In the genomic region with DNA sequence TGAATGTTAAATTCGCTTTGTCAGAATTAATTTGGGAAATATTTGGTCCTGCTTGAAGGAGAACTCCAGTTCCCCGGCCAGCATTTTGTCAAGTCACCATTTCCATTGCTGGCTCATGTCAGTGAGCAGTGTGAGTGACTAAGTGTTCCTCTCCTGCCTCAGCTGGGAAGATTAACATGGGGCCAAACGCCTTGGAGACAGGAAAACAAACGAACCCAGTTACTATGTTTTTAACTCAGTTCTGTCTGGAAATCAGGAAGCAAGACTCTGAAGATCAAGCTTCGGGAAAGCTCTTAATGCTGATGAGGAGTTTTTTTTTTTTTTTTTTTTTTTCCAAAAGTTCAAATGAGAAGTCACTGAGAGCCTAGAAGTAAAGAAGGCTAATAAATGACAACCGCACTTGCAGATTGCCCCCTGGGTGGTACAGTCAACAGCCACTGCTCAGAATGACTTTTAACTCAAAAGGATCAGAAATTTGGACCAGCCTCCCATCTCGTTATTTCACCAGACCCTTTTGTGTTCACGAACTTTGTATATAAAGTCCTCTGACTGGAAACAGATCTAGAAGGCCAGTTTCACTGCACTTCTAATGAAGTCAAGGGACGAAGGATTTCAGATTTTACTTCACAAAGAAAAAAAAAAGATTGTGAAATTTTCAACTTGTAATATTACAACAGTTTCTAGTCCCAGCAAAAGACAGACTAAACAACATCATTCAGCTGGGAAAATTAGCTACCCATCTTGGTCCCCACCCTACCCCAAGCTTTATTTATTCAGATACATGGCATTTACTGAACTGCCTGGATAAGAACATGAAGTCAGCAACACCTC, we compare ENCODE assay signal across 2 cellular contexts.
TF ChIP-seq lines count a peak whose summit lies in the region.

No MANE protein-coding gene starts in this region.

TF ChIP-seq in HEK293, 187 proteins besides CTCF, POLR2A, EP300 and RAD21 (continued from another document):
- TF ChIP-seq TRIM28 (IDR thresholded peaks at IDR 0.05; ENCODE audit: borderline replicate concordance, low read length) (peak; percentile 69), GLIS1 (tag by site-specific recombination; IDR thresholded peaks at IDR 0.05) (peak; percentile 84), KLF8 (tag by site-specific recombination; IDR thresholded peaks at IDR 0.05) (no peak), SP7 (tag by site-specific recombination; IDR thresholded peaks at IDR 0.05) (no peak), ZNF341 (tag by site-specific recombination; IDR thresholded peaks at IDR 0.05; ENCODE audit: low read depth) (0 out of 2 replicates have a peak, but pooled peaks have one; percentile 30), ZNF132 (tag by site-specific recombination; IDR thresholded peaks at IDR 0.05; ENCODE audit: borderline replicate concordance) (no peak), ZSCAN16 (tag by site-specific recombination; IDR thresholded peaks at IDR 0.05) (no peak), ZNF362 (tag by site-specific recombination; IDR thresholded peaks at IDR 0.05) (peak; percentile 75; the same call in 1 of the 2 replicates)

TF ChIP-seq in K562, 482 proteins besides CTCF, POLR2A, EP300 and RAD21 (continued from another document and continues in another):
- TF ChIP-seq PKNOX1 (IDR thresholded peaks at IDR 0.05) (peak; percentile 52), RNF2 (IDR thresholded peaks at IDR 0.05) (no peak), MTA3 (IDR thresholded peaks at IDR 0.05; ENCODE audit: borderline replicate concordance) (peak; percentile 56; the same call in 1 of the 2 replicates), RFX1 (IDR thresholded peaks at IDR 0.05) (peak; percentile 79), ZSCAN32 (CRISPR knock-in tag; IDR thresholded peaks at IDR 0.05) (no peak), ZNF140 (CRISPR knock-in tag; IDR thresholded peaks at IDR 0.05) (no peak), ZNF318 (IDR thresholded peaks at IDR 0.05; ENCODE audit: borderline replicate concordance in 1 of 2, low read depth in 1 of 2) (peak in 1 of 2 experiments; percentile 91; a peak in 2 of 4 replicates), NFRKB (IDR thresholded peaks at IDR 0.05; ENCODE audit: low read depth) (0 out of 2 replicates have a peak, but pooled peaks have one; percentile 66), ZNF592 (IDR thresholded peaks at IDR 0.05) (peak; percentile 60), ARID1B (IDR thresholded peaks at IDR 0.05) (peak; percentile 73), PHF8 (IDR thresholded peaks at IDR 0.05; ENCODE audit: borderline replicate concordance, low read length) (no peak), ZC3H4 (CRISPR knock-in tag; IDR thresholded peaks at IDR 0.05; ENCODE audit: borderline replicate concordance) (no peak), STAG1 (CRISPR knock-in tag; IDR thresholded peaks at IDR 0.05; ENCODE audit: borderline replicate concordance) (no peak), ARNT (IDR thresholded peaks at IDR 0.05) (peak in 1 of 2 experiments; percentile 63; a peak in 1 of 4 replicates), GATAD2B (IDR thresholded peaks at IDR 0.05; ENCODE audit: borderline replicate concordance) (no peak), POU5F1 (IDR thresholded peaks at IDR 0.05; ENCODE audit: borderline replicate concordance, low read depth, low read length, partially characterized antibody) (no peak), CEBPB (tag; IDR thresholded peaks at IDR 0.05) (peak; percentile 35; the same call in 1 of the 2 replicates), JUND (IDR thresholded peaks at IDR 0.05; ENCODE audit: borderline replicate concordance, low read depth, low read length) (peak; percentile 76; the same call in 1 of the 2 replicates), JUND (tag; IDR thresholded peaks at IDR 0.05; ENCODE audit: borderline replicate concordance, low read depth, low read length) (peak; percentile 80; the same call in 2 of the 3 replicates), C11orf30 (IDR thresholded peaks at IDR 0.05; ENCODE audit: low read depth) (peak; percentile 98), CBX5 (IDR thresholded peaks at IDR 0.05; ENCODE audit: borderline replicate concordance, low read depth) (peak; percentile 95), L3MBTL2 (IDR thresholded peaks at IDR 0.05) (peak; percentile 53; the same call in 1 of the 2 replicates), DPF2 (IDR thresholded peaks at IDR 0.05) (peak; percentile 86), ZNF830 (CRISPR knock-in tag; IDR thresholded peaks at IDR 0.05) (no peak), SMARCA4 (IDR thresholded peaks at IDR 0.05) (peak; percentile 81), TRIM24 (IDR thresholded peaks at IDR 0.05) (peak; percentile 83 to 88), ZNF384 (IDR thresholded peaks at IDR 0.05; ENCODE audit: low read depth, low read length) (peak; percentile 83)
- TF ChIP-seq, protein P1, sequence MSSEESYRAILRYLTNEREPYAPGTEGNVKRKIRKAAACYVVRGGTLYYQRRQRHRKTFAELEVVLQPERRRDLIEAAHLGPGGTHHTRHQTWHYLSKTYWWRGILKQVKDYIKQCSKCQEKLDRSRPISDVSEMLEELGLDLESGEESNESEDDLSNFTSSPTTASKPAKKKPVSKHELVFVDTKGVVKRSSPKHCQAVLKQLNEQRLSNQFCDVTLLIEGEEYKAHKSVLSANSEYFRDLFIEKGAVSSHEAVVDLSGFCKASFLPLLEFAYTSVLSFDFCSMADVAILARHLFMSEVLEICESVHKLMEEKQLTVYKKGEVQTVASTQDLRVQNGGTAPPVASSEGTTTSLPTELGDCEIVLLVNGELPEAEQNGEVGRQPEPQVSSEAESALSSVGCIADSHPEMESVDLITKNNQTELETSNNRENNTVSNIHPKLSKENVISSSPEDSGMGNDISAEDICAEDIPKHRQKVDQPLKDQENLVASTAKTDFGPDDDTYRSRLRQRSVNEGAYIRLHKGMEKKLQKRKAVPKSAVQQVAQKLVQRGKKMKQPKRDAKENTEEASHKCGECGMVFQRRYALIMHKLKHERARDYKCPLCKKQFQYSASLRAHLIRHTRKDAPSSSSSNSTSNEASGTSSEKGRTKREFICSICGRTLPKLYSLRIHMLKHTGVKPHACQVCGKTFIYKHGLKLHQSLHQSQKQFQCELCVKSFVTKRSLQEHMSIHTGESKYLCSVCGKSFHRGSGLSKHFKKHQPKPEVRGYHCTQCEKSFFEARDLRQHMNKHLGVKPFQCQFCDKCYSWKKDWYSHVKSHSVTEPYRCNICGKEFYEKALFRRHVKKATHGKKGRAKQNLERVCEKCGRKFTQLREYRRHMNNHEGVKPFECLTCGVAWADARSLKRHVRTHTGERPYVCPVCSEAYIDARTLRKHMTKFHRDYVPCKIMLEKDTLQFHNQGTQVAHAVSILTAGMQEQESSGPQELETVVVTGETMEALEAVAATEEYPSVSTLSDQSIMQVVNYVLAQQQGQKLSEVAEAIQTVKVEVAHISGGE (CRISPR knock-in tag; IDR thresholded peaks at IDR 0.05) = peak in 1 of 3 experiments; percentile 29; a peak in 1 of 6 replicates
- TF ChIP-seq, protein P2, sequence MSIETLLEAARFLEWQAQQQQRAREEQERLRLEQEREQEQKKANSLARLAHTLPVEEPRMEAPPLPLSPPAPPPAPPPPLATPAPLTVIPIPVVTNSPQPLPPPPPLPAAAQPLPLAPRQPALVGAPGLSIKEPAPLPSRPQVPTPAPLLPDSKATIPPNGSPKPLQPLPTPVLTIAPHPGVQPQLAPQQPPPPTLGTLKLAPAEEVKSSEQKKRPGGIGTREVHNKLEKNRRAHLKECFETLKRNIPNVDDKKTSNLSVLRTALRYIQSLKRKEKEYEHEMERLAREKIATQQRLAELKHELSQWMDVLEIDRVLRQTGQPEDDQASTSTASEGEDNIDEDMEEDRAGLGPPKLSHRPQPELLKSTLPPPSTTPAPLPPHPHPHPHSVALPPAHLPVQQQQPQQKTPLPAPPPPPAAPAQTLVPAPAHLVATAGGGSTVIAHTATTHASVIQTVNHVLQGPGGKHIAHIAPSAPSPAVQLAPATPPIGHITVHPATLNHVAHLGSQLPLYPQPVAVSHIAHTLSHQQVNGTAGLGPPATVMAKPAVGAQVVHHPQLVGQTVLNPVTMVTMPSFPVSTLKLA (conservative IDR thresholded peaks at IDR 0.05) = peak in 1 of 2 experiments; percentile 38; a peak in 1 of 4 replicates
- TF ChIP-seq, protein P3, sequence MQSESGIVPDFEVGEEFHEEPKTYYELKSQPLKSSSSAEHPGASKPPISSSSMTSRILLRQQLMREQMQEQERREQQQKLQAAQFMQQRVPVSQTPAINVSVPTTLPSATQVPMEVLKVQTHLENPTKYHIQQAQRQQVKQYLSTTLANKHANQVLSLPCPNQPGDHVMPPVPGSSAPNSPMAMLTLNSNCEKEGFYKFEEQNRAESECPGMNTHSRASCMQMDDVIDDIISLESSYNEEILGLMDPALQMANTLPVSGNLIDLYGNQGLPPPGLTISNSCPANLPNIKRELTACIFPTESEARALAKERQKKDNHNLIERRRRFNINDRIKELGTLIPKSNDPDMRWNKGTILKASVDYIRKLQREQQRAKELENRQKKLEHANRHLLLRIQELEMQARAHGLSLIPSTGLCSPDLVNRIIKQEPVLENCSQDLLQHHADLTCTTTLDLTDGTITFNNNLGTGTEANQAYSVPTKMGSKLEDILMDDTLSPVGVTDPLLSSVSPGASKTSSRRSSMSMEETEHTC (IDR thresholded peaks at IDR 0.05) = 0 out of 2 replicates have a peak, but pooled peaks have one; percentile 9
